In the genomic region with DNA sequence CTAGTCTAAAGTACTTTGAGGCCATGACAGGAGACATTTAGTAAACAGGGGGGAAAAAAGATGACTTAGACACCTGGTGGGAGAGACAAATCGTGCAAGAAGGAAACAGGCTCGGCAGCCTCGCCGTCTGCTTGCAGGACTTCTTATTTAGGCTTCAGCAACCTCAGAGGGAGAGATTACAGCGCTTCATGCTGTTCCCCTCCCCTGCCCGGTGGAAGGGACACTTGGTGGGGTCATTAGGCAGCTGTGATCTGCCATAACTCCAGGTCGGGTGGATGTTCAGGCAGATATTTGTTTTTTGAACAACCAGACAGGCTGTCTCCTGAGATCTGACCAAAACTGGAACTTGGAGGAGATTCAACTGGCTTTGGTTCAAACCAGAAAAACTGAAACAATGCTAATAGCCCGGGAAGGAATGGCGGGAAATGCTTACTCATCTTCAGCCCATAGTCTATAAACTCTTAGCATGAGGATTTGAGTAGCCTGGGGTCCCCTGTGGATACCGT, we compare ENCODE assay signal across 8 cellular contexts. TPM values are rescaled to one million over a fixed set of nuclear protein-coding genes. Genes with fewer than 3 reads are reported as not detected.
A peak's percentile ranks its signal among the peaks of the same experiment; 100 is the strongest.
DNase-seq lines count a peak whose midpoint lies in the region; ATAC-seq, FAIRE-seq and TF ChIP-seq lines count a peak whose summit lies in the region.

No MANE protein-coding gene starts in this region.

- H3K9me3 ChIP-seq in ascending aorta (peaks cover 0 to 4% of the 10 kb centered on the region in 2 donors), keratinocyte (ENCODE audit: control insufficient read depth, low read depth, low read length) (no peaks in the 10 kb centered on the region)

- H3K27ac Mint-ChIP-seq in activated naive CD8-positive, alpha-beta T cell treated with anti-CD3 and anti-CD28 coated beads, Interleukin-2, amount 50 U/mL, for 24 hours = no peak overlapping the region

- no peaks in the 10 kb centered on the region for H4K20me1 ChIP-seq in keratinocyte (ENCODE audit: control insufficient read depth, extremely low read depth, insufficient read depth, low read length)

- H2AFZ ChIP-seq in keratinocyte (ENCODE audit: control insufficient read depth, low read length) = peak overlapping the region; percentile 52

- H3K4me2 ChIP-seq in keratinocyte (ENCODE audit: control insufficient read depth, extremely low read depth, insufficient read depth, low read depth, low read length) = no peak overlapping the region

- dilution Hi-C loops in keratinocyte (cut with MboI; ENCODE audit: extremely low pct_ligation_motif_present, low sequenced_read_pairs) = no loop called here

- no peaks in the 10 kb centered on the region for H3K27me3 ChIP-seq in ascending aorta
- H3K27me3 ChIP-seq in keratinocyte (ENCODE audit: control insufficient read depth, extremely low read depth, insufficient read depth, low read length) = no peaks in the 10 kb centered on the region

- H3K4me1 ChIP-seq in ascending aorta = peaks cover 0 to 2% of the 10 kb centered on the region in 2 donors
- peaks cover 3% of the 10 kb centered on the region for H3K4me1 ChIP-seq in keratinocyte (ENCODE audit: control insufficient read depth, extremely low read depth, insufficient read depth, low read length)

- H3K9me3 Mint-ChIP-seq in activated naive CD8-positive, alpha-beta T cell treated with anti-CD3 and anti-CD28 coated beads, Interleukin-2, amount 50 U/mL, for 24 hours = no peaks in the 10 kb centered on the region

- H3K79me2 ChIP-seq in keratinocyte (ENCODE audit: control insufficient read depth, insufficient read depth, low read length) = no peaks in the 10 kb centered on the region

- H3K4me1 Mint-ChIP-seq in activated naive CD8-positive, alpha-beta T cell treated with anti-CD3 and anti-CD28 coated beads, Interleukin-2, amount 50 U/mL, for 24 hours = peaks cover 7% of the 10 kb centered on the region

- FAIRE-seq in keratinocyte (lab: Jason Lieb, UNC) = peak; percentile 5

- H3K36me3 ChIP-seq in ascending aorta (no peaks in the 10 kb centered on the region), keratinocyte (ENCODE audit: control insufficient read depth in 2 of 2, extremely low read depth in 1 of 2, insufficient read depth in 2 of 2, low read length in 2 of 2) (no peaks in the 10 kb centered on the region)

- H3K27ac ChIP-seq in ascending aorta = no peak overlapping the region
- H3K27ac ChIP-seq in keratinocyte (ENCODE audit: control insufficient read depth, insufficient read depth, low read length) = no peak overlapping the region
- peak overlapping the region; percentile 19 for H3K27ac ChIP-seq in substantia nigra (ENCODE audit: low read depth, low read length, poor library complexity, severe bottlenecking)

- no peaks in the 10 kb centered on the region for H3K27me3 Mint-ChIP-seq in activated naive CD8-positive, alpha-beta T cell treated with anti-CD3 and anti-CD28 coated beads, Interleukin-2, amount 50 U/mL, for 24 hours

- no peaks in the 10 kb centered on the region for H3K36me3 Mint-ChIP-seq in activated naive CD8-positive, alpha-beta T cell treated with anti-CD3 and anti-CD28 coated beads, Interleukin-2, amount 50 U/mL, for 24 hours (ENCODE audit: low read depth)

- no peak overlapping the region for H3K4me3 Mint-ChIP-seq in activated naive CD8-positive, alpha-beta T cell treated with anti-CD3 and anti-CD28 coated beads, Interleukin-2, amount 50 U/mL, for 24 hours

- intact Hi-C loops in ascending aorta (cut with DNase I) = no loop called here

- H3K9ac ChIP-seq in keratinocyte (ENCODE audit: control insufficient read depth, extremely low read depth, insufficient read depth, low read length) = no peak overlapping the region

- no peak for TF ChIP-seq CTCF in ascending aorta (IDR thresholded peaks at IDR 0.05)
- TF ChIP-seq CTCF in keratinocyte (optimal IDR thresholded peaks at IDR 0.05 in 1 of 3, IDR thresholded peaks at IDR 0.05 in 1 of 3, conservative IDR thresholded peaks at IDR 0.05 in 1 of 3; ENCODE audit: extremely low read depth in 1 of 3, insufficient read depth in 2 of 3, low read length in 3 of 3) = no peak
- TF ChIP-seq CTCF in GM20000 (IDR thresholded peaks at IDR 0.05; ENCODE audit: extremely low read depth, missing control alignments) = no peak

- peak; percentile 51 for ATAC-seq in HG02678 (IDR thresholded peaks at IDR 0.05; ENCODE audit: unreplicated experiment)
- ATAC-seq in activated naive CD8-positive, alpha-beta T cell treated with anti-CD3 and anti-CD28 coated beads, Interleukin-2, amount 50 U/mL, for 24 hours = no peak

- no peaks in the 10 kb centered on the region for H3K9me1 ChIP-seq in keratinocyte (ENCODE audit: control insufficient read depth, extremely low read depth, insufficient read depth, low read length)

- H3K4me3 ChIP-seq in ascending aorta (peak overlapping the region; percentile 24 to 25), keratinocyte (ENCODE audit: control insufficient read depth in 2 of 3, extremely low read depth in 1 of 3, insufficient read depth in 2 of 3, low read depth in 1 of 3, low read length in 3 of 3) (no peak overlapping the region)

- no peak for DNase-seq in ascending aorta (ENCODE audit: low spot score in 2 of 2)
- DNase-seq in keratinocyte (ENCODE audit: low read depth, low spot score) = no peak
- DNase-seq in substantia nigra (lab: John Stamatoyannopoulos, UW) = peak in 2 of 49 donors; percentile 36 to 40
- no peak for DNase-seq in GM20000 (ENCODE audit: low spot score)
- no peak for DNase-seq in 8988T
- DNase-seq in central memory CD4-positive, alpha-beta T cell = no peak
- no peak for DNase-seq in activated naive CD8-positive, alpha-beta T cell treated with anti-CD3 and anti-CD28 coated beads, Interleukin-2, amount 50 U/mL, for 24 hours

RNA-seq across cellular contexts. Expression of gene CD180, which starts 38.1 kb away (rescaled TPM):
- total RNA-seq in ascending aorta = 2.3 TPM
- not detected in 3 replicates for polyA plus RNA-seq in keratinocyte
- polyA plus RNA-seq in keratinocyte (2011; ENCODE audit: low read depth) = not detected
- not detected in 2 replicates for polyA plus RNA-seq in keratinocyte (2011; cell fraction: cytosol; rRNA removed)
- not detected in 2 replicates for polyA plus RNA-seq in keratinocyte (2011; cell fraction: nucleus; rRNA removed)
- polyA plus RNA-seq in keratinocyte (2012; ENCODE audit: low replicate concordance) = 0.03 TPM in 1 of 2 replicates, not detected in the other
- polyA minus RNA-seq in keratinocyte = not detected in 3 replicates
- polyA minus RNA-seq in keratinocyte (2011; cell fraction: cytosol; rRNA and poly(A)+ RNA removed) = not detected
- not detected in 2 replicates for polyA minus RNA-seq in keratinocyte (2011; cell fraction: nucleus; rRNA and poly(A)+ RNA removed)

Comparison
In these comparisons a context has a peak if more than half of its experiments do, and no peak if none do; other contexts are left out.
1. H3K4me3 ChIP-seq: peak in ascending aorta (2 of 2); none in keratinocyte (0 of 3).